In the genomic region with DNA sequence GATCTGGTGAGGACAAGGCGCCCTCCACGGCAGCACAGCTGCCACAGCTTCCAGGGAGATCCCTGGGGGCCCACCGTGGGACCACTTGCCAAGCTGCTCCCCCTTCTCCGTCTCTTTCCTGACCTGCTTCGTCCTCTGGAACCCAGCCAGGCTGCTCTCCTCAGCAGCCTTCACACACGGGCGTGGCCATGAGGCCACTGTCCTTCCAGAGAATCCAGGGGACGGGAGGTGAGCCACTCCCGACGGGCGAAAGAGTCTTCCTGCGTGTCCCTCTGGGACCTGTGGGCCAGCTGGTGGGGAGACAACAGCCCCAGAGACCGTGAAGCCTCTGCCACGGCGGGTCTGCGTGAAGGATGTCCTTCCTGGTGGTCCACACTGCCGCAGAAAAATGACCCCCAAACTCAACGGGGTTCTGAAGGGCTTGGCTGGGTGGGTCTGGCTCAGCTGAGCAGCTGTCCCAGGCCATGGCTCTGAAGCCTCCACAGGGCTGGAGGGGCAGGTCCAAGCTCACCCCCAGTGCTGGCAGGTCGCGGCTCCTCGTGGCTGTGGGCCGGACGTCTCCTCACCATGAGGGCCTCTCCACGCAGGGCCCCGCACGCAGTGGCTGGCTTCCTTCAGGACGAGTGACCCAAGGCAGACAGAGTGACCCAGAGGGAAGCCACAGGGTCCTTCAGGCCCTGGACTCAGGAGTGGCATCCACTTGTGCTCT, we compare ENCODE assay signal across 20 cellular contexts. TPM values are rescaled to one million over a fixed set of nuclear protein-coding genes. Genes with fewer than 3 reads are reported as not detected.
A peak's percentile ranks its signal among the peaks of the same experiment; 100 is the strongest.
DNase-seq lines count a peak whose midpoint lies in the region; ATAC-seq and TF ChIP-seq lines count a peak whose summit lies in the region.
"Had no signal": no experiment of that assay in that cellular context is flagged by ENCODE, and none has a peak within 500 bp of the region (broad histone marks: within the 10 kb centered on the region; RNA-seq: fewer than 3 reads in every experiment).

No MANE protein-coding gene starts in this region.

- TF ChIP-seq CTCF in coronary artery (IDR thresholded peaks at IDR 0.05) (no peak), osteocyte (IDR thresholded peaks at IDR 0.05) (no peak)

- DNase-seq in DMS 273 (lab: John Stamatoyannopoulos, UW; ENCODE audit: unreplicated experiment) (peak; percentile 27), DMS 273 treated with DMSO at 0.1 percent for 48 hours (lab: John Stamatoyannopoulos, UW) (no peak), coronary artery (ENCODE audit: low spot score) (peak; percentile 70), osteocyte (ENCODE audit: extremely low spot score, unreplicated experiment) (peak; percentile 84), anterior cingulate cortex (lab: John Stamatoyannopoulos, UW) (no peak), islet precursor cell (no peak)
- DNase-seq: activated CD4-positive, alpha-beta T cell treated with anti-CD3 and anti-CD28 coated beads for 48 hours; activated CD8-positive, alpha-beta memory T cell treated with anti-CD3 and anti-CD28 coated beads, Interleukin-2, amount 50 U/mL, for 4 hours; activated gamma-delta T cell; erythroblast; NCI-H1417 treated with DMSO at 0.1 percent for 48 hours; RPMI8226 had no signal

- H3K4me3 ChIP-seq in BLaER1 treated with 17β-estradiol and CSF1 and Interleukin-3, amounts not matched to agents 10 nM and 100 nM, result peak overlapping the region in 4 of 10 experiments; percentile 29 to 42 (median 35); a peak in 6 of 20 replicates
- no peak overlapping the region for H3K4me3 ChIP-seq in coronary artery
- H3K4me3 ChIP-seq: cardiac muscle cell, HAP-1, mucosa of descending colon had no signal

- no peaks in the 10 kb centered on the region for H3K36me3 ChIP-seq in BLaER1 treated with 17β-estradiol and CSF1 and Interleukin-3, amounts not matched to agents 10 nM and 100 nM
- H3K36me3 ChIP-seq: cardiac muscle cell, HAP-1, neutrophil had no signal

- H3K4me3 Mint-ChIP-seq in osteocyte (ENCODE audit: unreplicated experiment), result no peak overlapping the region
- H3K4me3 Mint-ChIP-seq: stimulated activated memory B cell treated with anti-CD40 and anti-IgM and Interleukin-4, amounts not matched to agents 10 μg/mL and 1 μg/mL and 100 μg/mL, for 72 hours had no signal

- H3K27ac Mint-ChIP-seq in osteocyte (ENCODE audit: unreplicated experiment), result no peak overlapping the region
- H3K27ac Mint-ChIP-seq: stimulated activated memory B cell treated with anti-CD40 and anti-IgM and Interleukin-4, amounts not matched to agents 10 μg/mL and 1 μg/mL and 100 μg/mL, for 72 hours had no signal

- H3K4me2 ChIP-seq in BLaER1 treated with 17β-estradiol and CSF1 and Interleukin-3, amounts not matched to agents 10 nM and 100 nM, result peak overlapping the region; percentile 18 to 99 (median 92); a peak in 21 of 22 replicates

- no peak for ATAC-seq in GM21515 (IDR thresholded peaks at IDR 0.05; ENCODE audit: unreplicated experiment)
- ATAC-seq: mucosa of descending colon; stimulated activated memory B cell treated with anti-CD40 and anti-IgM and Interleukin-4, amounts not matched to agents 10 μg/mL and 1 μg/mL and 100 μg/mL, for 72 hours had no signal

- peaks cover 0 to 68% (median 4%) of the 10 kb centered on the region in 11 experiments; a peak in 7 of 22 replicates for H4K20me1 ChIP-seq in BLaER1 treated with 17β-estradiol and CSF1 and Interleukin-3, amounts not matched to agents 10 nM and 100 nM

- peaks cover 50% of the 10 kb centered on the region for H3K27me3 Mint-ChIP-seq in osteocyte (ENCODE audit: unreplicated experiment)

- H3K9me3 Mint-ChIP-seq in osteocyte (ENCODE audit: unreplicated experiment), result no peaks in the 10 kb centered on the region
- H3K9me3 Mint-ChIP-seq: stimulated activated memory B cell treated with anti-CD40 and anti-IgM and Interleukin-4, amounts not matched to agents 10 μg/mL and 1 μg/mL and 100 μg/mL, for 72 hours had no signal

- peak overlapping the region in 6 of 11 experiments; percentile 3 to 90 (median 78); a peak in 10 of 22 replicates for H3K27ac ChIP-seq in BLaER1 treated with 17β-estradiol and CSF1 and Interleukin-3, amounts not matched to agents 10 nM and 100 nM
- H3K27ac ChIP-seq in coronary artery, result no peak overlapping the region
- H3K27ac ChIP-seq: 22Rv1, cardiac muscle cell, neutrophil had no signal

- H3K4me1 ChIP-seq in BLaER1 treated with 17β-estradiol and CSF1 and Interleukin-3, amounts not matched to agents 10 nM and 100 nM, result peaks cover 70 to 100% (median 98%) of the 10 kb centered on the region in 10 experiments

- H3K9me3 ChIP-seq in BLaER1 treated with 17β-estradiol and CSF1 and Interleukin-3, amounts not matched to agents 10 nM and 100 nM (replicated peaks in 1 of 11), result no peaks in the 10 kb centered on the region
- H3K9me3 ChIP-seq: HAP-1, mucosa of descending colon, neutrophil had no signal

- H3K9ac ChIP-seq in BLaER1 treated with 17β-estradiol and CSF1 and Interleukin-3, amounts not matched to agents 10 nM and 100 nM, result peak overlapping the region in 7 of 11 experiments; percentile 7 to 77 (median 60); a peak in 10 of 22 replicates

- peaks cover 20 to 91% (median 29%) of the 10 kb centered on the region in 11 experiments for H3K27me3 ChIP-seq in BLaER1 treated with 17β-estradiol and CSF1 and Interleukin-3, amounts not matched to agents 10 nM and 100 nM
- H3K27me3 ChIP-seq: cardiac muscle cell had no signal

- H3K36me3 Mint-ChIP-seq in osteocyte (ENCODE audit: unreplicated experiment), result no peaks in the 10 kb centered on the region
- H3K36me3 Mint-ChIP-seq: stimulated activated memory B cell treated with anti-CD40 and anti-IgM and Interleukin-4, amounts not matched to agents 10 μg/mL and 1 μg/mL and 100 μg/mL, for 72 hours had no signal

- H3K4me1 Mint-ChIP-seq in osteocyte (ENCODE audit: unreplicated experiment), result peaks cover 24% of the 10 kb centered on the region

RNA-seq across cellular contexts. Expression of a gene that starts 47.4 kb away (rescaled TPM):
- not detected in 2 replicates for total RNA-seq in osteocyte

Comparison
In these comparisons a context has a peak if more than half of its experiments do, and no peak if none do; other contexts are left out.
1. DNase-seq: peak in DMS 273 (single experiment), coronary artery (single experiment) and osteocyte (single experiment); none in DMS 273 treated with DMSO at 0.1 percent for 48 hours (single experiment), anterior cingulate cortex (0 of 58) and islet precursor cell (single experiment).
2. H3K27ac ChIP-seq: peak in BLaER1 treated with 17β-estradiol and CSF1 and Interleukin-3, amounts not matched to agents 10 nM and 100 nM (6 of 11); none in coronary artery (0 of 2).